In genomic region chr10:117673611-117674010, GRCh38 we compare ENCODE assay signal across 20 cellular contexts.
DNase-seq lines count a peak whose midpoint lies in the region; ATAC-seq, FAIRE-seq and TF ChIP-seq lines count a peak whose summit lies in the region.
"Had no signal": no experiment of that assay in that cellular context is flagged by ENCODE, and none has a peak within 500 bp of the region (broad histone marks: within the 10 kb centered on the region; RNA-seq: fewer than 3 reads in every experiment).

No MANE protein-coding gene starts in this region.

- H3K9ac ChIP-seq in astrocyte (ENCODE audit: low read length) = no peak overlapping the region

- no peak for TF ChIP-seq EP300 in stomach (IDR thresholded peaks at IDR 0.05)

- CTCF ChIA-PET in activated CD8-positive, alpha-beta memory T cell treated with anti-CD3 and anti-CD28 coated beads, Interleukin-2, amount 10 ng/mL, durations not matched to agents 7 days and 5 days (lab: Charles Lee) = no interaction called here

- H3K4me1 Mint-ChIP-seq in activated CD8-positive, alpha-beta memory T cell treated with anti-CD3 and anti-CD28 coated beads, Interleukin-2, amount 10 ng/mL, durations not matched to agents 7 days and 5 days = no peaks in the 10 kb centered on the region
- H3K4me1 Mint-ChIP-seq in astrocyte (ENCODE audit: low read depth, unreplicated experiment) = peaks cover 13% of the 10 kb centered on the region
- H3K4me1 Mint-ChIP-seq: IgD-negative memory B cell had no signal

- WGBS in stomach, 5 donors = 67 to 75% (median 72%) methylated on average over 5 of the region's 5 CpGs

- H3K27me3 Mint-ChIP-seq in activated CD8-positive, alpha-beta memory T cell treated with anti-CD3 and anti-CD28 coated beads, Interleukin-2, amount 10 ng/mL, durations not matched to agents 7 days and 5 days = peaks cover 2% of the 10 kb centered on the region
- peaks cover 14% of the 10 kb centered on the region for H3K27me3 Mint-ChIP-seq in astrocyte (ENCODE audit: low read depth, unreplicated experiment)

- no peak overlapping the region for H3K4me3 ChIP-seq in astrocyte (ENCODE audit: insufficient read depth, low read depth, low read length)
- H3K4me3 ChIP-seq in fibroblast of mammary gland (ENCODE audit: control insufficient read depth, low read depth, low read length) = no peak overlapping the region
- no peak overlapping the region for H3K4me3 ChIP-seq in stomach
- H3K4me3 ChIP-seq in upper lobe of right lung = no peak overlapping the region
- H3K4me3 ChIP-seq: A549, HAP-1 had no signal

- peak; percentile 39 for FAIRE-seq in astrocyte (lab: Jason Lieb, UNC)
- FAIRE-seq: A549, D721Med, HepG2 had no signal

- ATAC-seq in activated CD8-positive, alpha-beta memory T cell treated with anti-CD3 and anti-CD28 coated beads, Interleukin-2, amount 10 ng/mL, durations not matched to agents 7 days and 5 days = no peak
- ATAC-seq in upper lobe of right lung = no peak
- ATAC-seq: A549, HepG2 had no signal

- no peak overlapping the region for H3K4me3 Mint-ChIP-seq in activated CD8-positive, alpha-beta memory T cell treated with anti-CD3 and anti-CD28 coated beads, Interleukin-2, amount 10 ng/mL, durations not matched to agents 7 days and 5 days
- H3K4me3 Mint-ChIP-seq in astrocyte (ENCODE audit: unreplicated experiment) = no peak overlapping the region
- H3K4me3 Mint-ChIP-seq: CD4-positive, alpha-beta T cell; IgD-negative memory B cell had no signal

- H3K4me2 ChIP-seq in astrocyte (ENCODE audit: low read length) = no peak overlapping the region
- H3K4me2 ChIP-seq: A549 had no signal

- H2AFZ ChIP-seq in astrocyte (ENCODE audit: low read depth, low read length) = no peak overlapping the region

- no peak overlapping the region for H3K27ac Mint-ChIP-seq in activated CD8-positive, alpha-beta memory T cell treated with anti-CD3 and anti-CD28 coated beads, Interleukin-2, amount 10 ng/mL, durations not matched to agents 7 days and 5 days
- H3K27ac Mint-ChIP-seq in astrocyte (ENCODE audit: unreplicated experiment) = no peak overlapping the region
- H3K27ac Mint-ChIP-seq: CD4-positive, alpha-beta T cell; IgD-negative memory B cell had no signal

- H3K4me1 ChIP-seq in astrocyte (ENCODE audit: insufficient read depth, low read length) = peaks cover 3% of the 10 kb centered on the region
- H3K4me1 ChIP-seq in stomach = no peaks in the 10 kb centered on the region
- no peaks in the 10 kb centered on the region for H3K4me1 ChIP-seq in upper lobe of right lung
- H3K4me1 ChIP-seq: A549, Caco-2, HAP-1 had no signal

- TF ChIP-seq POLR2A in stomach (IDR thresholded peaks at IDR 0.05) = no peak

- intact Hi-C loops in stomach (cut with DNase I; ENCODE audit: low total_unique reads) = no loop called here
- intact Hi-C loops in upper lobe of right lung (cut with DNase I) = no loop called here

- TF ChIP-seq CTCF in astrocyte (IDR thresholded peaks at IDR 0.05; ENCODE audit: insufficient read depth, low read depth, low read length) = no peak
- no peak for TF ChIP-seq CTCF in fibroblast of mammary gland (conservative IDR thresholded peaks at IDR 0.05; ENCODE audit: control insufficient read depth, insufficient read depth, low read depth, low read length)
- TF ChIP-seq CTCF in stomach (IDR thresholded peaks at IDR 0.05) = no peak
- TF ChIP-seq CTCF in upper lobe of right lung (IDR thresholded peaks at IDR 0.05) = no peak

- no peaks in the 10 kb centered on the region for H3K79me2 ChIP-seq in astrocyte (ENCODE audit: insufficient read depth, low read length)

- peak; percentile 6 for DNase-seq in activated CD8-positive, alpha-beta memory T cell treated with anti-CD3 and anti-CD28 coated beads, Interleukin-2, amount 50 U/mL, for 48 hours
- no peak for DNase-seq in activated CD8-positive, alpha-beta memory T cell treated with anti-CD3 and anti-CD28 coated beads, Interleukin-2, amount 10 ng/mL, durations not matched to agents 7 days and 5 days
- DNase-seq in astrocyte (ENCODE audit: low read depth) (no peak), fibroblast of mammary gland (ENCODE audit: low read depth) (peak; percentile 10), stomach (no peak), upper lobe of right lung (no peak)
- DNase-seq in activated T-cell treated with anti-CD3 and anti-CD28 coated beads, Interleukin-2, amount 50 U/mL, for 1 hour = no peak
- DNase-seq: AML-193; Caco-2; CD4-positive, alpha-beta T cell; DMS153; DMS79; GDM1 had no signal

- H3K27me3 ChIP-seq in astrocyte (ENCODE audit: insufficient read depth, low read length) = peaks cover 3% of the 10 kb centered on the region
- peaks cover 0 to 28% (median 0%) of the 10 kb centered on the region in 3 donors for H3K27me3 ChIP-seq in stomach
- H3K27me3 ChIP-seq in upper lobe of right lung = no peaks in the 10 kb centered on the region

- H3K27ac ChIP-seq in astrocyte (ENCODE audit: low read depth, low read length) (no peak overlapping the region), stomach (no peak overlapping the region), upper lobe of right lung (no peak overlapping the region)
- H3K27ac ChIP-seq: 22Rv1, A549, C4-2B had no signal

- H3K36me3 Mint-ChIP-seq in activated CD8-positive, alpha-beta memory T cell treated with anti-CD3 and anti-CD28 coated beads, Interleukin-2, amount 10 ng/mL, durations not matched to agents 7 days and 5 days = no peaks in the 10 kb centered on the region
- no peaks in the 10 kb centered on the region for H3K36me3 Mint-ChIP-seq in astrocyte (ENCODE audit: low read depth, unreplicated experiment)
- H3K36me3 Mint-ChIP-seq: IgD-negative memory B cell had no signal

- no peaks in the 10 kb centered on the region for H3K9me3 Mint-ChIP-seq in activated CD8-positive, alpha-beta memory T cell treated with anti-CD3 and anti-CD28 coated beads, Interleukin-2, amount 10 ng/mL, durations not matched to agents 7 days and 5 days (ENCODE audit: low read depth)
- no peaks in the 10 kb centered on the region for H3K9me3 Mint-ChIP-seq in astrocyte (ENCODE audit: unreplicated experiment)
- H3K9me3 Mint-ChIP-seq: CD4-positive, alpha-beta T cell; IgD-negative memory B cell had no signal

- no peaks in the 10 kb centered on the region for H3K36me3 ChIP-seq in astrocyte (ENCODE audit: insufficient read depth, low read length)
- H3K36me3 ChIP-seq in stomach = no peaks in the 10 kb centered on the region
- no peaks in the 10 kb centered on the region for H3K36me3 ChIP-seq in upper lobe of right lung
- H3K36me3 ChIP-seq: HAP-1 had no signal

- H3K9me3 ChIP-seq in astrocyte (ENCODE audit: insufficient read depth, low read depth, low read length) (no peaks in the 10 kb centered on the region), stomach (no peaks in the 10 kb centered on the region), upper lobe of right lung (no peaks in the 10 kb centered on the region)
- H3K9me3 ChIP-seq: A549, Caco-2, HAP-1 had no signal

- H4K20me1 ChIP-seq in astrocyte (ENCODE audit: insufficient read depth, low read length) = no peaks in the 10 kb centered on the region

Comparison
In these comparisons a context has a peak if more than half of its experiments do, and no peak if none do; other contexts are left out.
1. DNase-seq: peak in activated CD8-positive, alpha-beta memory T cell treated with anti-CD3 and anti-CD28 coated beads, Interleukin-2, amount 50 U/mL, for 48 hours (single experiment) and fibroblast of mammary gland (single experiment); none in activated CD8-positive, alpha-beta memory T cell treated with anti-CD3 and anti-CD28 coated beads, Interleukin-2, amount 10 ng/mL, durations not matched to agents 7 days and 5 days (single experiment), astrocyte (single experiment), stomach (single experiment), activated T-cell treated with anti-CD3 and anti-CD28 coated beads, Interleukin-2, amount 50 U/mL, for 1 hour (single experiment) and upper lobe of right lung (single experiment).